In genomic region chr16:86821933-86822332, GRCh38 we compare ENCODE assay signal across 22 cellular contexts.
A peak's percentile ranks its signal among the peaks of the same experiment; 100 is the strongest.
DNase-seq lines count a peak whose midpoint lies in the region; ATAC-seq, FAIRE-seq and TF ChIP-seq lines count a peak whose summit lies in the region.
"Had no signal": no experiment of that assay in that cellular context is flagged by ENCODE, and none has a peak within 500 bp of the region (broad histone marks: within the 10 kb centered on the region; RNA-seq: fewer than 3 reads in every experiment).

No MANE protein-coding gene starts in this region.

- no TSS peak for BruUV-seq in Caco-2 (replicated peaks; lab: Mats Ljungman, UMichigan)

- in situ Hi-C loops in HAP-1 (cut with MboI; ENCODE audit: low sequenced_read_pairs), result no loop called here

- H3K79me1 ChIP-seq in mesendoderm (ENCODE audit: low read length), result no peaks in the 10 kb centered on the region

- H3K4me3 ChIP-seq in Caco-2 (ENCODE audit: low read depth, low read length) (no peak overlapping the region), HEK293 (ENCODE audit: low read depth, low read length) (no peak overlapping the region), mesendoderm (ENCODE audit: low read length) (no peak overlapping the region), HAP-1 (no peak overlapping the region)
- H3K4me3 ChIP-seq: BLaER1 treated with 17β-estradiol and CSF1 and Interleukin-3, amounts not matched to agents 10 nM and 100 nM; MG63 had no signal

- H3K4ac ChIP-seq in mesendoderm (ENCODE audit: low read depth, low read length), result no peak overlapping the region

- H3K9me3 ChIP-seq in Caco-2, result no peaks in the 10 kb centered on the region
- no peaks in the 10 kb centered on the region for H3K9me3 ChIP-seq in HEK293 (ENCODE audit: control insufficient read depth, insufficient read depth, low read depth, low read length)
- no peaks in the 10 kb centered on the region for H3K9me3 ChIP-seq in HAP-1
- H3K9me3 ChIP-seq: BLaER1 treated with 17β-estradiol and CSF1 and Interleukin-3, amounts not matched to agents 10 nM and 100 nM; MG63 had no signal

- H2AK5ac ChIP-seq in mesendoderm (ENCODE audit: low read length), result no peak overlapping the region

- POLR2A ChIA-PET in Caco-2 (lab: Charles Lee), result no interaction called here
- POLR2A ChIA-PET in HEK293 (lab: Yijun Ruan, JAX), result interaction anchor here (0.9 kb wide), 1 partner anchor 15 kb away, joined by 3 read pairs; no protein-coding TSS in a partner anchor

- H3K4me3 Mint-ChIP-seq in Caco-2 (ENCODE audit: unreplicated experiment), result no peak overlapping the region
- H3K4me3 Mint-ChIP-seq: CD8-positive, alpha-beta memory T cell; T-helper 17 cell had no signal

- H4K8ac ChIP-seq in mesendoderm (ENCODE audit: low read depth, low read length), result no peak overlapping the region

- H3K18ac ChIP-seq in mesendoderm (ENCODE audit: low read length), result no peak overlapping the region

- ATAC-seq in HG03432 (IDR thresholded peaks at IDR 0.05; ENCODE audit: unreplicated experiment), result no peak
- ATAC-seq in HG02884 (IDR thresholded peaks at IDR 0.05; ENCODE audit: unreplicated experiment), result no peak
- ATAC-seq: T-helper 17 cell had no signal

- H3K36me3 ChIP-seq in Caco-2 (ENCODE audit: control insufficient read depth, insufficient read depth, low read length) (no peaks in the 10 kb centered on the region), HEK293 (ENCODE audit: control insufficient read depth in 2 of 2, insufficient read depth in 1 of 2, low read length in 2 of 2) (no peaks in the 10 kb centered on the region), mesendoderm (ENCODE audit: control insufficient read depth, insufficient read depth, low read length) (no peaks in the 10 kb centered on the region), HAP-1 (replicated peaks) (no peaks in the 10 kb centered on the region)
- H3K36me3 ChIP-seq: BLaER1 treated with 17β-estradiol and CSF1 and Interleukin-3, amounts not matched to agents 10 nM and 100 nM; MG63 had no signal

- H2BK120ac ChIP-seq in mesendoderm (ENCODE audit: low read depth, low read length), result no peak overlapping the region

- no peak overlapping the region for H3K27ac ChIP-seq in HEK293 (ENCODE audit: extremely low read depth, low read depth, low read length)
- H3K27ac ChIP-seq in mesendoderm (ENCODE audit: low read depth, low read length), result no peak overlapping the region
- H3K27ac ChIP-seq: BLaER1 treated with 17β-estradiol and CSF1 and Interleukin-3, amounts not matched to agents 10 nM and 100 nM had no signal

- H3K27me3 Mint-ChIP-seq in Caco-2 (ENCODE audit: insufficient read depth, unreplicated experiment), result peaks cover 21% of the 10 kb centered on the region

- H3K4me2 ChIP-seq in mesendoderm (ENCODE audit: low read length), result no peak overlapping the region
- H3K4me2 ChIP-seq: BLaER1 treated with 17β-estradiol and CSF1 and Interleukin-3, amounts not matched to agents 10 nM and 100 nM had no signal

- intact Hi-C loops in Caco-2 (cut with micrococcal nuclease; ENCODE audit: unreplicated experiment), result no loop called here

- H3K9ac ChIP-seq in mesendoderm (ENCODE audit: low read length), result no peak overlapping the region
- H3K9ac ChIP-seq: BLaER1 treated with 17β-estradiol and CSF1 and Interleukin-3, amounts not matched to agents 10 nM and 100 nM had no signal

- no CpG with 5 or more reads among the region's 4 CpGs for WGBS in mesendoderm (ENCODE audit: extremely low coverage, insufficient coverage, low lambda C conversion rate)

- DNase-seq in Caco-2, result peak; percentile 49 to 56
- peak; percentile 83 for DNase-seq in RCC 7860 (ENCODE audit: low spot score)
- peak; percentile 20 for DNase-seq in mesendoderm
- DNase-seq in HAP-1 (ENCODE audit: low spot score in 2 of 2), result no peak
- DNase-seq in activated CD4-positive, alpha-beta T cell treated with anti-CD3 and anti-CD28 coated beads, Interleukin-2, amount 50 U/mL, for 4 hours, result no peak
- DNase-seq: CD8-positive, alpha-beta memory T cell; DMS79; H7; KG1; MG63; NCI-H1105 treated with DMSO at 0.1 percent for 48 hours; NCI-H1694; NCI-H2081 treated with DMSO at 0.1 percent for 48 hours; NCI-H510A treated with DMSO at 0.1 percent for 48 hours; NCI-H774; OCI-M1; T-helper 17 cell had no signal

- H3K27ac Mint-ChIP-seq in Caco-2 (ENCODE audit: unreplicated experiment), result no peak overlapping the region
- H3K27ac Mint-ChIP-seq: CD8-positive, alpha-beta memory T cell; T-helper 17 cell had no signal

- no peak overlapping the region for H4K5ac ChIP-seq in mesendoderm (ENCODE audit: low read length)

- peaks cover 7% of the 10 kb centered on the region for H3K4me1 Mint-ChIP-seq in Caco-2 (ENCODE audit: low read depth, unreplicated experiment)
- H3K4me1 Mint-ChIP-seq: CD8-positive, alpha-beta memory T cell had no signal

- H3K79me2 ChIP-seq in mesendoderm (ENCODE audit: control insufficient read depth, insufficient read depth, low read length), result no peaks in the 10 kb centered on the region

- no peaks in the 10 kb centered on the region for H3K9me3 Mint-ChIP-seq in Caco-2 (ENCODE audit: unreplicated experiment)

- no peaks in the 10 kb centered on the region for H3K36me3 Mint-ChIP-seq in Caco-2 (ENCODE audit: insufficient read depth, unreplicated experiment)
- H3K36me3 Mint-ChIP-seq: CD8-positive, alpha-beta memory T cell had no signal

- CTCF ChIA-PET in Caco-2 (lab: Charles Lee) (no interaction called here), HEK293 (lab: Yijun Ruan, JAX) (interaction anchor here (1.3 kb wide), 1 partner anchor 241 kb away, joined by 5 read pairs; no protein-coding TSS in a partner anchor)

- peak; percentile 66 for FAIRE-seq in RCC 7860 (lab: Jason Lieb, UNC)
- FAIRE-seq: G401.6 had no signal

- no peak overlapping the region for H3K56ac ChIP-seq in mesendoderm (ENCODE audit: low read length)

- no peak overlapping the region for H2BK5ac ChIP-seq in mesendoderm (ENCODE audit: low read length)

- H3K4me1 ChIP-seq in Caco-2, result peaks cover 4% of the 10 kb centered on the region
- peaks cover 11% of the 10 kb centered on the region for H3K4me1 ChIP-seq in HEK293 (ENCODE audit: control insufficient read depth, insufficient read depth, low read length)
- peaks cover 2% of the 10 kb centered on the region for H3K4me1 ChIP-seq in mesendoderm (ENCODE audit: control insufficient read depth, low read depth, low read length)
- no peaks in the 10 kb centered on the region for H3K4me1 ChIP-seq in HAP-1

- no peak overlapping the region for H3K23ac ChIP-seq in mesendoderm (ENCODE audit: low read length)

- H3K27me3 ChIP-seq in Caco-2 (replicated peaks; ENCODE audit: control insufficient read depth, insufficient read depth, low read length) (no peaks in the 10 kb centered on the region), mesendoderm (ENCODE audit: insufficient read depth, low read length, poor library complexity) (no peaks in the 10 kb centered on the region), HAP-1 (ENCODE audit: low read depth) (peaks cover 9% of the 10 kb centered on the region)

- TF ChIP-seq CTCF in Caco-2 (IDR thresholded peaks at IDR 0.05; ENCODE audit: insufficient read depth in 1 of 2, low read depth in 1 of 2, low read length in 1 of 2, severe bottlenecking in 1 of 2, unreplicated experiment in 1 of 2) (no peak), HEK293 (tag by site-specific recombination; IDR thresholded peaks at IDR 0.05) (no peak)

- no peak overlapping the region for H2BK15ac ChIP-seq in mesendoderm (replicated peaks; ENCODE audit: low read depth)

TF ChIP-seq in HEK293, 187 proteins besides CTCF, POLR2A, EP300 and RAD21:
- peak; percentile 68 for TF ChIP-seq SETDB1 (IDR thresholded peaks at IDR 0.05; ENCODE audit: insufficient read length, low read length)
- TF ChIP-seq ZNF530 (tag by site-specific recombination; IDR thresholded peaks at IDR 0.05; ENCODE audit: low read depth), result no peak

Comparison
In these comparisons a context has a peak if more than half of its experiments do, and no peak if none do; other contexts are left out.
1. DNase-seq: peak in Caco-2 (2 of 2), RCC 7860 (single experiment) and mesendoderm (single experiment); none in HAP-1 (0 of 2) and activated CD4-positive, alpha-beta T cell treated with anti-CD3 and anti-CD28 coated beads, Interleukin-2, amount 50 U/mL, for 4 hours (0 of 2).